Comparison of ENCODE assay signal across 24 cellular contexts in the genomic region with DNA sequence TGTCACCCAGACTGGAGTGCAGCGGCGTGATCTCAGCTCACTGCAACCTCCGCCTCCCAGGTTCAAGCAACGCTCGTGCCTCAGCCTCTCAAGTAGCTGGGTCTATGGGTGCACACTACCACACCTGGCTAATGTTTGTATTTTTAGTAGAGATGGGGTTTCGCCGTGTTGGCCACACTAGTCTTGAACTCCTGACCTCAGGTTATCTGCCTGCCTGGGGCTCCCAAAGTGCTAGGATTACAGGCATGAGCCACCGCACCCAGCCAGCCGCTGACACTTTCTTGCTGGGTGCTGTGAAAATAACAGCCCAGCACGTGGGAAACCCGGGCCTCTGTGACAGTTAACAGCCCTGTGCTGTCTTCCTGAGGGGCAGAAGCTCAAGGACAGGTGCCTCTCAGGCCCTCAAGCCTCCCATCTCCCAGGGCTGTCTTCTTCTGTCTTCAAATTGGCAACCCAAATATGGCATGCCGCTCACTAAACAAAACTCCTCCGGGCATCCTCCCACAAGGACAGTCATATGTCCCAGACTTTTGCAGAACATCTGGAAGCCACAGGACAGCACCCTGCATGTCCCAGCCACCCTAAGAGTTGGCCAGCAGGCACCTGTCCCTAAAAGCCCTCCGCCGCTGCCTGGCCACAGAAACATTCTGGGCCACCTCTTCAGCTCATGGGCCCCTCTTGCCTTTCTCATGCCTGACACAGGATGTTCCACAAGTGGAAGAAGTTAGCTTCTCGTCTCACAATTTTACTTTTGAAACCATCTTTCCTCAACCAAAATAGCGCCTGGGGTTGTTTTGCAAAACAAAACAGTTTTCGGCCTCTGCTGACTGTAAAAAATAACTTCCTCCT.
DNase-seq lines count a peak whose midpoint lies in the region; ATAC-seq lines count a peak whose summit lies in the region.
"Had no signal": no experiment of that assay in that cellular context is flagged by ENCODE, and none has a peak within 500 bp of the region (broad histone marks: within the 10 kb centered on the region; RNA-seq: fewer than 3 reads in every experiment).

No MANE protein-coding gene starts in this region.

- peak overlapping the region; percentile 24 for H3K27ac Mint-ChIP-seq in T-helper 1 cell treated with Interleukin-12 subunit alpha and Interleukin-12 subunit beta and Interleukin-4 antibody, amounts not matched to agents 30 μg/mL and 1 μg/mL, for 36 hours
- peak overlapping the region; percentile 42 for H3K27ac Mint-ChIP-seq in activated CD8-positive, alpha-beta memory T cell treated with anti-CD3 and anti-CD28 coated beads, Interleukin-2, amount 10 ng/mL, durations not matched to agents 7 days and 5 days

- H3K9ac ChIP-seq in mesenchymal stem cell (ENCODE audit: low read length), result no peak overlapping the region

- H3K4me1 ChIP-seq in mesenchymal stem cell (ENCODE audit: control insufficient read depth, insufficient read depth, low read depth, low read length), result peaks cover 31% of the 10 kb centered on the region
- H3K4me1 ChIP-seq: HAP-1 had no signal

- H3K18ac ChIP-seq in mesenchymal stem cell (ENCODE audit: low read depth in 1 of 2, low read length in 2 of 2), result no peak overlapping the region

- H2AK5ac ChIP-seq in mesenchymal stem cell (ENCODE audit: low read length, severe bottlenecking), result no peak overlapping the region

- H3K27ac ChIP-seq in mesenchymal stem cell (ENCODE audit: low read length, poor library complexity, severe bottlenecking), result no peak overlapping the region
- H3K27ac ChIP-seq: dorsolateral prefrontal cortex, heart right ventricle, sigmoid colon, tibial nerve had no signal

- 95% methylated on average over 18 of the region's 18 CpGs for WGBS in mesenchymal stem cell

- H3K79me1 ChIP-seq in mesenchymal stem cell (replicated peaks; ENCODE audit: low read length, poor library complexity, severe bottlenecking), result no peaks in the 10 kb centered on the region

- peak overlapping the region; percentile 56 for H4K8ac ChIP-seq in mesenchymal stem cell (ENCODE audit: low read length)

- peak; percentile 54 for ATAC-seq in GM19351 (IDR thresholded peaks at IDR 0.05; ENCODE audit: unreplicated experiment)
- no peak for ATAC-seq in activated CD8-positive, alpha-beta memory T cell treated with anti-CD3 and anti-CD28 coated beads, Interleukin-2, amount 10 ng/mL, durations not matched to agents 7 days and 5 days
- no peak for ATAC-seq in HG02571 (IDR thresholded peaks at IDR 0.05; ENCODE audit: unreplicated experiment)
- ATAC-seq: heart right ventricle, Right ventricle myocardium inferior had no signal

- peak overlapping the region in 1 of 2 experiments; percentile 69 for H2BK12ac ChIP-seq in mesenchymal stem cell (ENCODE audit: low read length in 2 of 2)

- no peak overlapping the region for H3K4me3 Mint-ChIP-seq in T-helper 1 cell treated with Interleukin-12 subunit alpha and Interleukin-12 subunit beta and Interleukin-4 antibody, amounts not matched to agents 30 μg/mL and 1 μg/mL, for 36 hours
- H3K4me3 Mint-ChIP-seq in activated CD8-positive, alpha-beta memory T cell treated with anti-CD3 and anti-CD28 coated beads, Interleukin-2, amount 10 ng/mL, durations not matched to agents 7 days and 5 days, result no peak overlapping the region

- no peaks in the 10 kb centered on the region for H3K9me3 ChIP-seq in mesenchymal stem cell (ENCODE audit: control insufficient read depth, low read length)
- H3K9me3 ChIP-seq: esophagus squamous epithelium, HAP-1, heart right ventricle, sigmoid colon, tibial nerve had no signal

- no peak overlapping the region for H2BK120ac ChIP-seq in mesenchymal stem cell (ENCODE audit: low read depth, low read length)

- no peak overlapping the region for H3K14ac ChIP-seq in mesenchymal stem cell (ENCODE audit: low read length in 2 of 2)

- H3K27me3 Mint-ChIP-seq in T-helper 1 cell treated with Interleukin-12 subunit alpha and Interleukin-12 subunit beta and Interleukin-4 antibody, amounts not matched to agents 30 μg/mL and 1 μg/mL, for 36 hours (ENCODE audit: low read depth), result no peaks in the 10 kb centered on the region
- H3K27me3 Mint-ChIP-seq in activated CD8-positive, alpha-beta memory T cell treated with anti-CD3 and anti-CD28 coated beads, Interleukin-2, amount 10 ng/mL, durations not matched to agents 7 days and 5 days, result no peaks in the 10 kb centered on the region

- H3K23ac ChIP-seq in mesenchymal stem cell (ENCODE audit: low read length in 2 of 2), result no peak overlapping the region

- no peak overlapping the region for H3K4me3 ChIP-seq in mesenchymal stem cell (ENCODE audit: insufficient read depth in 1 of 2, low read depth in 1 of 2, low read length in 2 of 2)
- H3K4me3 ChIP-seq: dorsolateral prefrontal cortex, esophagus squamous epithelium, HAP-1, heart right ventricle, sigmoid colon, tibial nerve had no signal

- H2BK5ac ChIP-seq in mesenchymal stem cell (ENCODE audit: low read depth, low read length, poor library complexity, severe bottlenecking), result no peak overlapping the region

- H3K4me2 ChIP-seq in mesenchymal stem cell (ENCODE audit: low read length, poor library complexity, severe bottlenecking), result no peak overlapping the region

- CTCF ChIA-PET in activated CD8-positive, alpha-beta memory T cell treated with anti-CD3 and anti-CD28 coated beads, Interleukin-2, amount 10 ng/mL, durations not matched to agents 7 days and 5 days (lab: Charles Lee), result interaction anchor here (0.9 to 6.7 kb wide), 10 partner anchors 96 to 398 kb away, joined by 3 to 120 read pairs (median 4); a partner anchor contains a TSS

- no peaks in the 10 kb centered on the region for H3K9me3 Mint-ChIP-seq in T-helper 1 cell treated with Interleukin-12 subunit alpha and Interleukin-12 subunit beta and Interleukin-4 antibody, amounts not matched to agents 30 μg/mL and 1 μg/mL, for 36 hours
- H3K9me3 Mint-ChIP-seq in activated CD8-positive, alpha-beta memory T cell treated with anti-CD3 and anti-CD28 coated beads, Interleukin-2, amount 10 ng/mL, durations not matched to agents 7 days and 5 days (ENCODE audit: low read depth), result no peaks in the 10 kb centered on the region

- H4K91ac ChIP-seq in mesenchymal stem cell (ENCODE audit: low read length), result no peak overlapping the region

- DNase-seq in T-helper 1 cell (no peak), mesenchymal stem cell (no peak), T1000 (lab: John Stamatoyannopoulos, UW) (no peak), NCI-H2196 (lab: John Stamatoyannopoulos, UW; ENCODE audit: unreplicated experiment) (no peak)
- no peak for DNase-seq in activated CD8-positive, alpha-beta memory T cell treated with anti-CD3 and anti-CD28 coated beads, Interleukin-2, amount 10 ng/mL, durations not matched to agents 7 days and 5 days
- DNase-seq: 8988T; activated gamma-delta T cell treated with Interleukin-2 at 50 U/mL for 16 hours; dorsolateral prefrontal cortex; esophagus squamous epithelium; heart right ventricle; kidney glomerular epithelial cell; midbrain; NCI-H1092; NCI-H2171; NK-92 treated with Interleukin-12 subunit alpha and Interleukin-12 subunit beta, amount 100 ng/mL, for 24 hours; nucleus accumbens; sigmoid colon; stimulated activated CD8-positive, alpha-beta memory T cell treated with anti-CD3 and anti-CD28 coated beads, Interleukin-4, amount 100 ng/mL, for 48 hours had no signal

- peak overlapping the region in 1 of 2 experiments; percentile 6 for H3K4ac ChIP-seq in mesenchymal stem cell (ENCODE audit: low read depth in 1 of 2, low read length in 2 of 2)

- no peak overlapping the region for H2AFZ ChIP-seq in mesenchymal stem cell (ENCODE audit: low read depth, low read length)

- no peaks in the 10 kb centered on the region for H3K36me3 Mint-ChIP-seq in T-helper 1 cell treated with Interleukin-12 subunit alpha and Interleukin-12 subunit beta and Interleukin-4 antibody, amounts not matched to agents 30 μg/mL and 1 μg/mL, for 36 hours (ENCODE audit: low read depth)
- no peaks in the 10 kb centered on the region for H3K36me3 Mint-ChIP-seq in activated CD8-positive, alpha-beta memory T cell treated with anti-CD3 and anti-CD28 coated beads, Interleukin-2, amount 10 ng/mL, durations not matched to agents 7 days and 5 days

- no peak overlapping the region for H2BK15ac ChIP-seq in mesenchymal stem cell (ENCODE audit: low read depth, poor library complexity, severe bottlenecking)

- H3K4me1 Mint-ChIP-seq in T-helper 1 cell treated with Interleukin-12 subunit alpha and Interleukin-12 subunit beta and Interleukin-4 antibody, amounts not matched to agents 30 μg/mL and 1 μg/mL, for 36 hours (ENCODE audit: low read depth), result peaks cover 33% of the 10 kb centered on the region
- peaks cover 55% of the 10 kb centered on the region for H3K4me1 Mint-ChIP-seq in activated CD8-positive, alpha-beta memory T cell treated with anti-CD3 and anti-CD28 coated beads, Interleukin-2, amount 10 ng/mL, durations not matched to agents 7 days and 5 days

- no peaks in the 10 kb centered on the region for H3K36me3 ChIP-seq in mesenchymal stem cell (ENCODE audit: control insufficient read depth in 1 of 2, insufficient read depth in 2 of 2, low read depth in 1 of 2, low read length in 2 of 2)
- H3K36me3 ChIP-seq: esophagus squamous epithelium, HAP-1, heart right ventricle, sigmoid colon, tibial nerve had no signal

- peaks cover 0 to 6% of the 10 kb centered on the region in 2 experiments for H3K27me3 ChIP-seq in mesenchymal stem cell (ENCODE audit: control insufficient read depth in 1 of 2, insufficient read depth in 1 of 2, low read length in 2 of 2)
- H3K27me3 ChIP-seq: dorsolateral prefrontal cortex, esophagus squamous epithelium, sigmoid colon, tibial nerve had no signal
